18 cellular contexts compared by ENCODE assay signal in the genomic region with DNA sequence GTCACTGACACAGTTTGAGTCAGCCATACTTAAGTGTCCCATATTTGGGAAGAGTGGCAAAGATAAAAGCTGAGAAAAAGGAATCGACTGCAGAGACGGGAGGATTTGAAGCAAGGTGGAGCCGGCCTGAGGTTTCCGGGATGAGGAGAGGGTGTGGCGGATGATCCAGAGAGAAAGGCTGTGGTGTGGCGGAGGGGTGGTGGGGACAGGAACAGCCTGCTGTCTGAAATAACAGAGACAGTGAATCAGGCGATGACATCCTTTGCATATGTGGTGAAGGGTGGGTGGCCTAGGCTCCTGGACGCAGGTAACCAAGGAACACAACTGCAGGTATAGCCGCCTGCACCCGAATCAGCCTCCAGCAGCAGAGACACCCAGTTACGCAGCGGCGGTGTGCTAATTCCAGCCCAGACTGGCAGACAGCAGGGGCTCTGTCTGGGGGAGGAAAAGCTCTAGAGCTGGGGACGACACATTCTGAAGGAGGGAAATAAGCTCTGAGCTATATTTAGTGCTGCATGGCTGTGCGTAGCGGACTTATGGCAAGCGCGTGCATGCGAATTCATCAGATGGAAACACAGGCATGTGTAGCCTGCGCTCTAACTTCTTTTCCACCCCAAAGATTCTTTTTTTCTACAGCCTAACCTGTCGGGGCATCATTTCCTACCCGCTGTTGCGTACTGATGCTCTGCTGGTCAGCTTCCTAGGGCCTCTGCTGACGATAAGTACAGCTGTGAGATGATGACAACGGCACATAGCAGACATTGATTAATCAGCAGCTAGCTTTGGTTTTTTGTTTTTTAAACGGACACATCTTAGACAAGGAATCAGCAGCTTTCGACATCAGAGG.
A peak's percentile ranks its signal among the peaks of the same experiment; 100 is the strongest.
DNase-seq lines count a peak whose midpoint lies in the region; ATAC-seq and TF ChIP-seq lines count a peak whose summit lies in the region.
"Had no signal": no experiment of that assay in that cellular context is flagged by ENCODE, and none has a peak within 500 bp of the region (broad histone marks: within the 10 kb centered on the region; RNA-seq: fewer than 3 reads in every experiment).

No MANE protein-coding gene starts in this region.

- H3K27me3 Mint-ChIP-seq in WTC11 (ENCODE audit: low read depth): no peaks in the 10 kb centered on the region
- peaks cover 11% of the 10 kb centered on the region for H3K27me3 Mint-ChIP-seq in nephron (ENCODE audit: low read depth)

- TF ChIP-seq CTCF in WTC11 (IDR thresholded peaks at IDR 0.05) (no peak), fibroblast of mammary gland (conservative IDR thresholded peaks at IDR 0.05; ENCODE audit: control insufficient read depth, insufficient read depth, low read depth, low read length) (no peak), nephron (IDR thresholded peaks at IDR 0.05; ENCODE audit: unreplicated experiment in 3 of 3) (no peak)

- POLR2A ChIA-PET in WTC11 (lab: Charles Lee): no interaction called here

- no peak overlapping the region for H3K4me3 Mint-ChIP-seq in WTC11
- H3K4me3 Mint-ChIP-seq in nephron: peak overlapping the region in 2 of 3 experiments; percentile 35 to 57
- H3K4me3 Mint-ChIP-seq: IgD-negative memory B cell, immature natural killer cell, T-cell had no signal

- H3K27ac Mint-ChIP-seq in WTC11 (no peak overlapping the region), nephron (peak overlapping the region in 2 of 3 experiments; percentile 0 to 10)
- H3K27ac Mint-ChIP-seq: IgD-negative memory B cell, immature natural killer cell, T-cell had no signal

- DNase-seq in ELF-1 (ENCODE audit: low read depth, low spot score) (peak; percentile 15), WTC11 (ENCODE audit: low spot score) (no peak), fibroblast of mammary gland (ENCODE audit: low read depth) (peak; percentile 4), putamen (ENCODE audit: low spot score) (no peak), cortex of kidney (lab: John Stamatoyannopoulos, UW) (no peak)
- no peak for DNase-seq in stimulated activated CD8-positive, alpha-beta memory T cell treated with anti-CD3 and anti-CD28 coated beads, Interleukin-4, amount 100 ng/mL, for 48 hours
- DNase-seq: activated CD4-positive, alpha-beta T cell treated with anti-CD3 and anti-CD28 coated beads, Interleukin-2, amount 50 U/mL, for 48 hours; activated naive CD4-positive, alpha-beta T cell treated with Interleukin-2 at 50 U/mL for 16 hours; immature natural killer cell; mammary epithelial cell; MM.1S; stimulated activated CD4-positive, alpha-beta T cell treated with anti-CD3 and anti-CD28 coated beads, Interleukin-15, amount 100 ng/mL, for 24 hours; stimulated activated naive CD4-positive, alpha-beta T cell treated with Interleukin-2 at 50 U/mL for 16 hours; T-cell; upper lobe of right lung had no signal

- peak; percentile 16 for ATAC-seq in WTC11
- ATAC-seq in GM19328 (IDR thresholded peaks at IDR 0.05; ENCODE audit: unreplicated experiment): no peak
- ATAC-seq: T-cell, upper lobe of right lung had no signal

- H3K4me1 Mint-ChIP-seq in WTC11 (peaks cover 43% of the 10 kb centered on the region), nephron (peaks cover 34% of the 10 kb centered on the region)
- H3K4me1 Mint-ChIP-seq: immature natural killer cell had no signal

- H3K9me3 Mint-ChIP-seq in WTC11 (peaks cover 20% of the 10 kb centered on the region), nephron (peaks cover 9% of the 10 kb centered on the region)
- H3K9me3 Mint-ChIP-seq: T-cell had no signal

- H3K4me3 ChIP-seq in fibroblast of mammary gland (ENCODE audit: control insufficient read depth, low read depth, low read length): no peak overlapping the region
- H3K4me3 ChIP-seq: upper lobe of right lung had no signal

- H3K36me3 Mint-ChIP-seq in WTC11: peaks cover 9% of the 10 kb centered on the region; the same call in 1 of the 2 replicates
- no peaks in the 10 kb centered on the region for H3K36me3 Mint-ChIP-seq in nephron (ENCODE audit: low read depth)
- H3K36me3 Mint-ChIP-seq: IgD-negative memory B cell, immature natural killer cell, T-cell had no signal

- CTCF ChIA-PET in WTC11 (lab: Charles Lee): interaction anchor here (2.2 kb wide), 1 partner anchor 19 kb away, joined by 9 read pairs; no protein-coding TSS in a partner anchor

TF ChIP-seq in WTC11, 78 proteins besides CTCF, POLR2A, EP300 and RAD21 (continues in another document):
- TF ChIP-seq E2F1 (CRISPR knock-in tag; IDR thresholded peaks at IDR 0.05) (no peak), ZNF317 (CRISPR knock-in tag; IDR thresholded peaks at IDR 0.05; ENCODE audit: borderline replicate concordance, low read depth) (no peak), FOXK1 (CRISPR knock-in tag; IDR thresholded peaks at IDR 0.05) (no peak), CBFB (CRISPR knock-in tag; IDR thresholded peaks at IDR 0.05; ENCODE audit: low read depth) (no peak), ZNF232 (CRISPR knock-in tag; IDR thresholded peaks at IDR 0.05) (no peak), CREM (CRISPR knock-in tag; IDR thresholded peaks at IDR 0.05) (no peak), AFF4 (CRISPR knock-in tag; IDR thresholded peaks at IDR 0.05; ENCODE audit: borderline replicate concordance) (no peak), ATF6 (CRISPR knock-in tag; IDR thresholded peaks at IDR 0.05) (no peak)
- TF ChIP-seq, protein P1, sequence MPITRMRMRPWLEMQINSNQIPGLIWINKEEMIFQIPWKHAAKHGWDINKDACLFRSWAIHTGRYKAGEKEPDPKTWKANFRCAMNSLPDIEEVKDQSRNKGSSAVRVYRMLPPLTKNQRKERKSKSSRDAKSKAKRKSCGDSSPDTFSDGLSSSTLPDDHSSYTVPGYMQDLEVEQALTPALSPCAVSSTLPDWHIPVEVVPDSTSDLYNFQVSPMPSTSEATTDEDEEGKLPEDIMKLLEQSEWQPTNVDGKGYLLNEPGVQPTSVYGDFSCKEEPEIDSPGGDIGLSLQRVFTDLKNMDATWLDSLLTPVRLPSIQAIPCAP (CRISPR knock-in tag; IDR thresholded peaks at IDR 0.05): no peak

Comparison
In these comparisons a context has a peak if more than half of its experiments do, and no peak if none do; other contexts are left out.
1. DNase-seq: peak in ELF-1 (single experiment) and fibroblast of mammary gland (single experiment); none in WTC11 (single experiment), putamen (single experiment), stimulated activated CD8-positive, alpha-beta memory T cell treated with anti-CD3 and anti-CD28 coated beads, Interleukin-4, amount 100 ng/mL, for 48 hours (single experiment) and cortex of kidney (single experiment).